8 cellular contexts compared by ENCODE assay signal in the genomic region with DNA sequence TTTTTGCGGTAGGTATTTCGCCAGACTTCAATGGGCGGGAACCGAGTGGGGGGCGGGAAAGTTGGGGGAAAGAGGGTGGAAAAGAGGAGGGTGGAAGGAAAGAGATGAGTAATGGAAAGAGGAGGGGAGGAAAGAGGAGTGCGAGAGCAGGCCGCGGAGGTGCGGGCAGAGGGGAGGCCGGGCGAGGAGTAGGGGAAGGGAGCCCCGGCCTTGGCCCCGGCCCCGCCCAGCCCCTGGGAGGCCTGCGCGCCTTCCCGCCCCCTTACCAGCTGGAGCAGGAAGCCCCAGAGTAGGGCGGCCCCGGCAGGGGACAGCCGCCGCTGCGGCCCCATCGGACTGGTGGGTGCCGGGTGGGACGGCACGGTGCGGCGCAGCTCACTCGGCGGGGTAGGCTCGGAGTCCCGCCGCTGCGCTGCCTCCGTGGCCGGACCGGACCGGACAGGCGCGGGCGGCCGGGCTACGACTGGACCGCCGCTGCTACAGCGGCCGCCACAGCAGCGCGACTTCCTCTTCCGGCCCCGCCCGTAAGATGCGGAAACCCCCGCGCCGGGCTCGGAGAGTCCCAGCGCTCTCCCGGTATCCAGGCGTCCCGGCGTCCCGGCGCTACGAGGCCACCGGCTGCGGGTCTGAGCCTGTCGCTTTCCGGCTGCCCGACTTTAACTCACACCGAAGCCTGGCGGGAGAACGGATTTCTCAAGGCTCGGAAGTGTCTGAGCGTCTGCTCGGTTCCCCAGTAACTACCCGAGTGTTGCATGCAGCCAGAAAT. TPM values are rescaled to one million over a fixed set of nuclear protein-coding genes. Genes with fewer than 3 reads are reported as not detected.
DNase-seq lines count a peak whose midpoint lies in the region; ATAC-seq and TF ChIP-seq lines count a peak whose summit lies in the region.

A gene with protein sequence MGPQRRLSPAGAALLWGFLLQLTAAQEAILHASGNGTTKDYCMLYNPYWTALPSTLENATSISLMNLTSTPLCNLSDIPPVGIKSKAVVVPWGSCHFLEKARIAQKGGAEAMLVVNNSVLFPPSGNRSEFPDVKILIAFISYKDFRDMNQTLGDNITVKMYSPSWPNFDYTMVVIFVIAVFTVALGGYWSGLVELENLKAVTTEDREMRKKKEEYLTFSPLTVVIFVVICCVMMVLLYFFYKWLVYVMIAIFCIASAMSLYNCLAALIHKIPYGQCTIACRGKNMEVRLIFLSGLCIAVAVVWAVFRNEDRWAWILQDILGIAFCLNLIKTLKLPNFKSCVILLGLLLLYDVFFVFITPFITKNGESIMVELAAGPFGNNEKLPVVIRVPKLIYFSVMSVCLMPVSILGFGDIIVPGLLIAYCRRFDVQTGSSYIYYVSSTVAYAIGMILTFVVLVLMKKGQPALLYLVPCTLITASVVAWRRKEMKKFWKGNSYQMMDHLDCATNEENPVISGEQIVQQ (minus strand): TSS at position 505 of the 766 bp plus-strand sequence. CDS start 173 bp downstream, at position 332.

- POLR2A ChIA-PET in CD8-positive, alpha-beta T cell (lab: Charles Lee) = interaction anchor here (1.5 to 1.6 kb wide), 2 partner anchors 9 to 1145 kb away, joined by 3 to 4 read pairs; a partner anchor contains a TSS

- no peaks in the 10 kb centered on the region for H3K9me3 Mint-ChIP-seq in CD8-positive, alpha-beta T cell

- peaks cover 45% of the 10 kb centered on the region for H3K4me1 Mint-ChIP-seq in CD8-positive, alpha-beta T cell (ENCODE audit: low read depth)

- DNase-seq in CD8-positive, alpha-beta T cell = peak; percentile 50 to 87 (median 74)
- DNase-seq in HL-60 (ENCODE audit: low read depth in 1 of 2, low spot score in 1 of 2) = peak; percentile 87
- peak; percentile 35 for DNase-seq in NK-92 (lab: John Stamatoyannopoulos, UW; ENCODE audit: unreplicated experiment)
- peak; percentile 49 to 73 for DNase-seq in activated CD8-positive, alpha-beta memory T cell treated with anti-CD3 and anti-CD28 coated beads for 1 hour (ENCODE audit: extremely low read depth in 1 of 2, low read depth in 1 of 2)
- peak; percentile 59 for DNase-seq in effector CD8-positive, alpha-beta T cell (lab: John Stamatoyannopoulos, UW)
- peak; percentile 79 to 87 for DNase-seq in lung microvascular endothelial cell (ENCODE audit: low read depth in 2 of 2)
- DNase-seq in stimulated activated CD4-positive, alpha-beta T cell treated with anti-CD3 and anti-CD28 coated beads, TNF-alpha, amount 100 ng/mL, for 48 hours (ENCODE audit: low read depth in 3 of 3) = peak; percentile 81 to 91 (median 89)

- no peaks in the 10 kb centered on the region for H3K27me3 ChIP-seq in CD8-positive, alpha-beta T cell (ENCODE audit: insufficient read depth, low read length)
- H3K27me3 ChIP-seq in HL-60 (ENCODE audit: insufficient read depth, poor library complexity, severe bottlenecking) = no peaks in the 10 kb centered on the region

- H3K27ac ChIP-seq in CD8-positive, alpha-beta T cell (ENCODE audit: low read depth, low read length) = peak within 1 kb of the TSS; percentile 63
- H3K27ac ChIP-seq in HL-60 (replicated peaks) = peak within 1 kb of the TSS; percentile 79

- CTCF ChIA-PET in CD8-positive, alpha-beta T cell (lab: Charles Lee) = no interaction called here

- peak within 1 kb of the TSS; percentile 92 for H3K27ac Mint-ChIP-seq in CD8-positive, alpha-beta T cell

- H3K4me1 ChIP-seq in CD8-positive, alpha-beta T cell (ENCODE audit: insufficient read depth, low read length) = peaks cover 20% of the 10 kb centered on the region

- H3K27me3 Mint-ChIP-seq in CD8-positive, alpha-beta T cell (ENCODE audit: low read depth) = no peaks in the 10 kb centered on the region

- peak within 1 kb of the TSS; percentile 77 for H3K4me3 ChIP-seq in CD8-positive, alpha-beta T cell (ENCODE audit: low read depth, low read length)
- peak within 1 kb of the TSS; percentile 64 for H3K4me3 ChIP-seq in HL-60 (replicated peaks; ENCODE audit: insufficient read depth, low read length)

- peak; percentile 91 for ATAC-seq in CD8-positive, alpha-beta T cell
- peak; percentile 93 for ATAC-seq in GM19455 (IDR thresholded peaks at IDR 0.05; ENCODE audit: unreplicated experiment)

- intact Hi-C loops in CD8-positive, alpha-beta T cell (cut with DNase I, micrococcal nuclease) = loop anchor here (1.0 to 10.0 kb wide), 9 partner anchors 9 to 1721 kb away; a partner anchor contains a TSS

- H3K36me3 Mint-ChIP-seq in CD8-positive, alpha-beta T cell = peaks cover 10% of the 10 kb centered on the region

- no peaks in the 10 kb centered on the region for H3K9me3 ChIP-seq in CD8-positive, alpha-beta T cell (ENCODE audit: low read length)

- no peaks in the 10 kb centered on the region for H3K36me3 ChIP-seq in CD8-positive, alpha-beta T cell (ENCODE audit: insufficient read depth, low read length)

- peak within 1 kb of the TSS; percentile 90 for H3K4me3 Mint-ChIP-seq in CD8-positive, alpha-beta T cell

- TF ChIP-seq CTCF in CD8-positive, alpha-beta T cell (IDR thresholded peaks at IDR 0.05) = no peak
- TF ChIP-seq CTCF in HL-60 (IDR thresholded peaks at IDR 0.05; ENCODE audit: insufficient read depth, low read length) = no peak

RNA-seq across cellular contexts. Expression of the gene that starts here (rescaled TPM):
- total RNA-seq in CD8-positive, alpha-beta T cell = 10 to 100 TPM; 33.4 to 36.8 TPM
- 35.5 and 67.5 TPM in 2 replicates for total RNA-seq in lung microvascular endothelial cell

Comparison
In these comparisons a context has a peak if more than half of its experiments do, and no peak if none do; other contexts are left out.
1. Peak in every context shown above with its lines: DNase-seq, ATAC-seq, H3K4me3 ChIP-seq and H3K27ac ChIP-seq.
2. DNase-seq: peak in every context shown above with its lines; median percentile 89 in stimulated activated CD4-positive, alpha-beta T cell treated with anti-CD3 and anti-CD28 coated beads, TNF-alpha, amount 100 ng/mL, for 48 hours; 87 in HL-60; 83 in lung microvascular endothelial cell; 74 in CD8-positive, alpha-beta T cell; 61 in activated CD8-positive, alpha-beta memory T cell treated with anti-CD3 and anti-CD28 coated beads for 1 hour; 59 in effector CD8-positive, alpha-beta T cell; 35 in NK-92.